In the genomic region with DNA sequence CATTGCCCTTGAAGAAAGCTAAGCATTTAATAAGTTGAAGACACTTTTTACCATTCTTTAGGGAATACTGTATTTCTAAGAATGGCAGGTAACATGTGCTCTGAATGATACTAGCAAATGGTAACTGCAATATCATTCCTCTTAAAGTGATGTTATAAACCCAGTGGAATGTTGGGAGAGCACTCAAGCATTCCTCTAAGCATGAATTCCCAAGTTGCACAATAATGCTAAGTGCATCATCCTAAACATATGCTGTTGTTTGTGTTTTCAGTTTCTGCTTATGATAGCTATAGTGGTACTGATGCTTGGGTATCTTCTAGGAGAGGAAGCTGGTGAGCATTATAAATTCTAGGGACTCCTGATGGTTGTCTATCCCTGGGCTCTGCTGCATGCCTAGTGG, we compare ENCODE assay signal across 21 cellular contexts.
A peak's percentile ranks its signal among the peaks of the same experiment; 100 is the strongest.
DNase-seq lines count a peak whose midpoint lies in the region; ATAC-seq, FAIRE-seq and TF ChIP-seq lines count a peak whose summit lies in the region.
"Had no signal": no experiment of that assay in that cellular context is flagged by ENCODE, and none has a peak within 500 bp of the region (broad histone marks: within the 10 kb centered on the region; RNA-seq: fewer than 3 reads in every experiment).

No MANE protein-coding gene starts in this region.

- ATAC-seq in pancreas, result no peak
- ATAC-seq: Panc1; stimulated activated naive B cell treated with anti-CD40 and anti-IgM and Interleukin-4, amounts not matched to agents 10 μg/mL and 1 μg/mL and 100 μg/mL, for 72 hours had no signal

- H3K36me3 ChIP-seq in kidney epithelial cell (ENCODE audit: control insufficient read depth, insufficient read depth, low read length), result no peaks in the 10 kb centered on the region
- H3K36me3 ChIP-seq in pancreas, result no peaks in the 10 kb centered on the region
- no peaks in the 10 kb centered on the region for H3K36me3 ChIP-seq in esophagus muscularis mucosa
- H3K36me3 ChIP-seq in vagina, result no peaks in the 10 kb centered on the region
- H3K36me3 ChIP-seq: breast epithelium, MG63 had no signal

- no peak for TF ChIP-seq POLR2A in esophagus muscularis mucosa (IDR thresholded peaks at IDR 0.05; ENCODE audit: low read depth)
- TF ChIP-seq POLR2A in vagina (IDR thresholded peaks at IDR 0.05), result no peak

- no peaks in the 10 kb centered on the region for H3K27me3 ChIP-seq in kidney epithelial cell (ENCODE audit: control insufficient read depth, insufficient read depth, low read length)
- H3K27me3 ChIP-seq in pancreas, result no peaks in the 10 kb centered on the region
- H3K27me3 ChIP-seq in esophagus muscularis mucosa, result no peaks in the 10 kb centered on the region
- H3K27me3 ChIP-seq in vagina, result no peaks in the 10 kb centered on the region
- H3K27me3 ChIP-seq: breast epithelium, MG63 had no signal

- H3K9me3 ChIP-seq in pancreas (no peaks in the 10 kb centered on the region), esophagus muscularis mucosa (no peaks in the 10 kb centered on the region), vagina (no peaks in the 10 kb centered on the region)
- H3K9me3 ChIP-seq: breast epithelium, MG63 had no signal

- no peaks in the 10 kb centered on the region for H3K4me1 ChIP-seq in pancreas
- no peaks in the 10 kb centered on the region for H3K4me1 ChIP-seq in esophagus muscularis mucosa
- H3K4me1 ChIP-seq in vagina, result no peaks in the 10 kb centered on the region
- H3K4me1 ChIP-seq: breast epithelium had no signal

- no peak overlapping the region for H3K4me3 ChIP-seq in choroid plexus epithelial cell (ENCODE audit: low read depth, low read length)
- H3K4me3 ChIP-seq in kidney epithelial cell (ENCODE audit: low read depth, low read length), result no peak overlapping the region
- H3K4me3 ChIP-seq in pancreas, result no peak overlapping the region
- H3K4me3 ChIP-seq in esophagus muscularis mucosa, result no peak overlapping the region
- no peak overlapping the region for H3K4me3 ChIP-seq in vagina
- H3K4me3 ChIP-seq: breast epithelium, MG63, smooth muscle cell had no signal

- no peak for FAIRE-seq in pancreas (lab: Jason Lieb, UNC)
- FAIRE-seq: TTC549 had no signal

- no peak overlapping the region for H3K27ac ChIP-seq in pancreas
- no peak overlapping the region for H3K27ac ChIP-seq in esophagus muscularis mucosa (replicated peaks in 1 of 4)
- no peak overlapping the region for H3K27ac ChIP-seq in vagina
- H3K27ac ChIP-seq: breast epithelium had no signal

- DNase-seq in AG08396 (ENCODE audit: low spot score) (peak; percentile 38), HS-27A (ENCODE audit: low read depth) (peak; percentile 15), choroid plexus epithelial cell (ENCODE audit: low read depth) (peak; percentile 20), kidney epithelial cell (ENCODE audit: low read depth) (peak; percentile 23), pancreas (no peak), esophagus muscularis mucosa (ENCODE audit: extremely low spot score) (no peak), MV-4-11 (lab: John Stamatoyannopoulos, UW) (no peak), vagina (ENCODE audit: extremely low spot score in 2 of 2) (no peak)
- DNase-seq: activated CD4-positive, alpha-beta T cell treated with anti-CD3 and anti-CD28 coated beads, Interleukin-2, amount 10 ng/mL, durations not matched to agents 7 days and 5 days; activated T-cell treated with anti-CD3 and anti-CD28 coated beads for 4 hours; effector CD8-positive, alpha-beta T cell; immature natural killer cell; MG63; midbrain; NCI-H1930; NCI-H748 treated with DMSO at 0.1 percent for 48 hours; stimulated activated naive B cell treated with anti-CD40 and anti-IgM and Interleukin-4, amounts not matched to agents 10 μg/mL and 1 μg/mL and 100 μg/mL, for 72 hours had no signal

- intact Hi-C loops in pancreas (cut with DNase I) (no loop called here), esophagus muscularis mucosa (cut with DNase I) (no loop called here), vagina (cut with DNase I) (no loop called here)

- TF ChIP-seq CTCF in choroid plexus epithelial cell (conservative IDR thresholded peaks at IDR 0.05; ENCODE audit: low read depth, low read length), result no peak
- no peak for TF ChIP-seq CTCF in kidney epithelial cell (IDR thresholded peaks at IDR 0.05; ENCODE audit: insufficient read depth, low read length, poor library complexity, severe bottlenecking)
- no peak for TF ChIP-seq CTCF in pancreas (IDR thresholded peaks at IDR 0.05)
- TF ChIP-seq CTCF in esophagus muscularis mucosa (IDR thresholded peaks at IDR 0.05), result no peak
- TF ChIP-seq CTCF in vagina (IDR thresholded peaks at IDR 0.05), result no peak

- no peak for TF ChIP-seq EP300 in esophagus muscularis mucosa (IDR thresholded peaks at IDR 0.05)

Comparison
In these comparisons a context has a peak if more than half of its experiments do, and no peak if none do; other contexts are left out.
1. DNase-seq: peak in AG08396 (single experiment), HS-27A (single experiment), choroid plexus epithelial cell (single experiment) and kidney epithelial cell (single experiment); none in pancreas (0 of 6), esophagus muscularis mucosa (single experiment), MV-4-11 (single experiment) and vagina (0 of 2).